In the genomic region with DNA sequence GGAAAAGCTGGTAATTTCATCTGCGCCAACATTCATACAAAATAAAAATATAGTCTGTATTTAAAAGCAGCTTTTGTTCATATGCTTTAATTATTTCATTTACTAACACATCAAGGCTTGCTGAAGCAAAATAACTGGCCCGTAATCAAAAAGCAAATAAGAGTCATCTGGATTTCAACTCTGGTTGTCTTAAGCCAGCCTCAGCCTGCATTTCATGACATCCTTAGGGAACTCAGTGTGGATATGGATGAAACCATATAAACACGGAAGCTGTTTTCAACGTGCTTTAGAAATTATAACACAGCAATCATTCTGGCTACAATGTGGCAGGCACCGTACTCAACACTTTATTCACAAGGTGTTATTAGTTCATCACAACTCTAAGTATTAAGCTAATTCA, we compare ENCODE assay signal across 8 cellular contexts. TPM values are rescaled to one million over a fixed set of nuclear protein-coding genes. Genes with fewer than 3 reads are reported as not detected.
DNase-seq lines count a peak whose midpoint lies in the region; ATAC-seq, FAIRE-seq and TF ChIP-seq lines count a peak whose summit lies in the region.

No MANE protein-coding gene starts in this region.

- H3K9me3 ChIP-seq in heart left ventricle, result no peaks in the 10 kb centered on the region

- ATAC-seq in heart left ventricle, result no peak
- no peak for ATAC-seq in left ventricle myocardium superior
- no peak for ATAC-seq in HG02610 (IDR thresholded peaks at IDR 0.05; ENCODE audit: unreplicated experiment)
- no peak for ATAC-seq in HG02623 (IDR thresholded peaks at IDR 0.05; ENCODE audit: unreplicated experiment)

- FAIRE-seq in urothelium cell line (lab: Jason Lieb, UNC), result peak; percentile 9

- H3K36me3 ChIP-seq in heart left ventricle, result no peaks in the 10 kb centered on the region

- intact Hi-C loops in heart left ventricle (cut with DNase I) (loop anchor here in 1 of 10 donors (10.0 kb wide), 1 partner anchor 246 kb away; a partner anchor contains a TSS), left ventricle myocardium superior (cut with micrococcal nuclease) (no loop called here), lower leg skin (cut with DNase I; ENCODE audit: low total_unique reads) (no loop called here)

- WGBS in heart left ventricle, 4 donors, result 22 to 30% (median 26%) methylated on average over 5 of the region's 5 CpGs
- WGBS in lower leg skin, 2 donors, result 12 to 16% methylated on average over 5 of the region's 5 CpGs

- TF ChIP-seq POLR2A in heart left ventricle (IDR thresholded peaks at IDR 0.05) (no peak), lower leg skin (IDR thresholded peaks at IDR 0.05) (no peak)

- H3K27ac ChIP-seq in heart left ventricle, result peak overlapping the region in 9 of 12 donors; percentile 79 to 93 (median 88)

- H3K4me1 ChIP-seq in heart left ventricle, result peaks cover 0 to 37% (median 21%) of the 10 kb centered on the region in 12 donors

- TF ChIP-seq CTCF in heart left ventricle (IDR thresholded peaks at IDR 0.05) (no peak), lower leg skin (IDR thresholded peaks at IDR 0.05) (no peak)

- DNase-seq in heart left ventricle (no peak), left ventricle myocardium superior (no peak), astrocyte of the hippocampus (ENCODE audit: low read depth, low spot score) (peak; percentile 10), lower leg skin (ENCODE audit: low spot score in 2 of 2) (no peak), urothelium cell line (ENCODE audit: low spot score) (no peak), UCSD-AML1 (lab: John Stamatoyannopoulos, UW; ENCODE audit: unreplicated experiment) (no peak)

- H3K27me3 ChIP-seq in heart left ventricle, result no peaks in the 10 kb centered on the region

- peak overlapping the region; percentile 54 to 95 (median 80) for H3K4me3 ChIP-seq in heart left ventricle
- H3K4me3 ChIP-seq in lower leg skin (ENCODE audit: low read depth, poor library complexity, severe bottlenecking), result peak overlapping the region; percentile 62

RNA-seq across cellular contexts. Expression of a gene that starts 0.9 kb away (rescaled TPM):
- total RNA-seq in heart left ventricle (10 to 100 TPM; 14.3 to 50.4 (median 38.5) TPM), left ventricle myocardium superior (27.1 TPM), lower leg skin (10 to 100 TPM; 22.0 to 45.5 (median 28.9) TPM)
- polyA plus RNA-seq in heart left ventricle, result 10 to 100 TPM; 54.5 to 65.2 TPM

RNA-seq across cellular contexts. Expression of a gene that starts 58.3 kb away (rescaled TPM):
- total RNA-seq in heart left ventricle, result 10 to 100 TPM; 32.8 to 63.0 (median 56.0) TPM
- polyA plus RNA-seq in heart left ventricle, result 10 to 100 TPM; 15.0 to 27.8 TPM
- total RNA-seq in left ventricle myocardium superior, result 64.0 TPM
- 10 to 100 TPM in 2 of 4 donors, 1 to 10 TPM in 2; 5.9 to 14.5 (median 10.5) TPM for total RNA-seq in lower leg skin
